ENCODE assay signal across 17 cellular contexts in the genomic region with DNA sequence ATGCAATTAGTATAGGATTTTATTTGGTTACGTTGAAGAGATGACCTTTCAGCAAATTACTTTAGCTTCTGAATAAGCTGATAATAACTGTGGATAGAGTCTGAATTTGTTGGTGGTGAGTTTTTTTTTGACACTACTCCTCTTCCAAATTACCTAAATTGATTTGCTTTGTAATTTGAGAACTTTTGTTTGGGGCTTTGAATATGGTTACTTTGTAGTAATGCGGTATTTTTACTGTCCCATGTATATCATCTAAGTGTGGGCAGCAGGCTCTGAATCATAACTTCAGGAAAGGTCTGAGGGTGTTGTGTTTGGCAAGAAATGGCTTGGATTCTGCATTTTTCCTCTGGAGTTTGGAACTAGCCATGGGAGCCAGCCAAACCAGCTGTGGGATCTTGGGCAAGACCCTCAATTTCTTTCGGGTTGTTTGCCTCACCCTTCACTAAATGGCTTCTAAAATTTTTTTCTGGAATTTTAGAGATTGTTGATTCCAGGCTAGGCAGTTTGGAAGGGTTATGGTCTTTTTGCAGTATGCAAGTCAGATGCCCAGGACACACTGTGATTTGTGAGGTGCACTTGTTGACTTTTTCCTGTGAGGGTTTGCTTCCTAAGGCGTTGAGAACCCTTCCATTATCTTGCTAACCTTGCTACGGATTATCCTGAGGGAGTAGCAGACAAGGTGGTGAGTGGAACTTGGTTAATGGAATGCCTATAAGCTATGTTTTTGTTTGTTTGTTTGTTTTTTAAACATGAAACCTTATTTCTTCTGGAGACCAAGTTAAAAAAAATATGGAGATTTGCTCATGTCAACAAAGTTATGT. TPM values are rescaled to one million over a fixed set of nuclear protein-coding genes. Genes with fewer than 3 reads are reported as not detected.
DNase-seq lines count a peak whose midpoint lies in the region; ATAC-seq and TF ChIP-seq lines count a peak whose summit lies in the region.
"Had no signal": no experiment of that assay in that cellular context is flagged by ENCODE, and none has a peak within 500 bp of the region (broad histone marks: within the 10 kb centered on the region; RNA-seq: fewer than 3 reads in every experiment).

No MANE protein-coding gene starts in this region.

- no peaks in the 10 kb centered on the region for H3K27me3 Mint-ChIP-seq in nephron progenitor cell (ENCODE audit: low read depth, poor library complexity)
- H3K27me3 Mint-ChIP-seq: activated CD4-positive, alpha-beta memory T cell treated with anti-CD3 and anti-CD28 coated beads for 36 hours had no signal

- H3K4me1 ChIP-seq in HUES6 (ENCODE audit: control insufficient read depth, insufficient read depth, low read length) (peaks cover 29% of the 10 kb centered on the region), colonic mucosa (no peaks in the 10 kb centered on the region)

- no peak overlapping the region for H3K4me3 ChIP-seq in BJ (ENCODE audit: low read depth, low read length)
- no peak overlapping the region for H3K4me3 ChIP-seq in HUES6 (ENCODE audit: low read depth, low read length)
- H3K4me3 ChIP-seq in choroid plexus epithelial cell (ENCODE audit: low read depth, low read length): no peak overlapping the region
- no peak overlapping the region for H3K4me3 ChIP-seq in colonic mucosa
- H3K4me3 ChIP-seq: heart right ventricle had no signal

- peaks cover 46% of the 10 kb centered on the region for H3K36me3 Mint-ChIP-seq in nephron progenitor cell (ENCODE audit: low read depth)
- H3K36me3 Mint-ChIP-seq: activated CD4-positive, alpha-beta memory T cell treated with anti-CD3 and anti-CD28 coated beads for 36 hours; CD8-positive, alpha-beta T cell; memory B cell had no signal

- peak overlapping the region; percentile 90 for H3K27ac Mint-ChIP-seq in nephron progenitor cell
- H3K27ac Mint-ChIP-seq: activated CD4-positive, alpha-beta memory T cell treated with anti-CD3 and anti-CD28 coated beads for 36 hours; CD8-positive, alpha-beta T cell; memory B cell; stimulated activated naive CD8-positive, alpha-beta T cell treated with anti-CD3 and anti-CD28 coated beads, Interleukin-15, amount 100 ng/mL, for 72 hours had no signal

- peaks cover 20% of the 10 kb centered on the region for H3K9me3 Mint-ChIP-seq in nephron progenitor cell
- H3K9me3 Mint-ChIP-seq: activated CD4-positive, alpha-beta memory T cell treated with anti-CD3 and anti-CD28 coated beads for 36 hours had no signal

- H3K9ac ChIP-seq in HUES6 (ENCODE audit: low read length) (no peak overlapping the region), colonic mucosa (ENCODE audit: low read depth in 2 of 2, low read length in 2 of 2) (no peak overlapping the region)

- peak overlapping the region; percentile 4 for H3K4me3 Mint-ChIP-seq in nephron progenitor cell
- H3K4me3 Mint-ChIP-seq: activated CD4-positive, alpha-beta memory T cell treated with anti-CD3 and anti-CD28 coated beads for 36 hours; CD8-positive, alpha-beta T cell; memory B cell; stimulated activated naive CD8-positive, alpha-beta T cell treated with anti-CD3 and anti-CD28 coated beads, Interleukin-15, amount 100 ng/mL, for 72 hours had no signal

- no peak for TF ChIP-seq CTCF in BJ (IDR thresholded peaks at IDR 0.05; ENCODE audit: insufficient read depth, low read depth, low read length)
- TF ChIP-seq CTCF in choroid plexus epithelial cell (conservative IDR thresholded peaks at IDR 0.05; ENCODE audit: low read depth, low read length): no peak
- TF ChIP-seq CTCF in nephron progenitor cell (IDR thresholded peaks at IDR 0.05): no peak
- TF ChIP-seq CTCF in colonic mucosa (IDR thresholded peaks at IDR 0.05): no peak

- peaks cover 67% of the 10 kb centered on the region for H3K4me1 Mint-ChIP-seq in nephron progenitor cell
- H3K4me1 Mint-ChIP-seq: memory B cell; stimulated activated naive CD8-positive, alpha-beta T cell treated with anti-CD3 and anti-CD28 coated beads, Interleukin-15, amount 100 ng/mL, for 72 hours had no signal

- CTCF ChIA-PET in BJ (lab: Yijun Ruan, JAX): interaction anchor here (1.7 to 3.2 kb wide), 2 partner anchors 8 to 617 kb away, joined by 4 to 25 read pairs; no protein-coding TSS in a partner anchor

- DNase-seq in BJ (ENCODE audit: low read depth): peak; percentile 71
- DNase-seq in choroid plexus epithelial cell (ENCODE audit: low read depth): peak; percentile 63
- DNase-seq in nephron progenitor cell: no peak
- DNase-seq in colonic mucosa: no peak
- no peak for DNase-seq in stimulated activated naive CD4-positive, alpha-beta T cell treated with Interleukin-2 at 50 U/mL for 16 hours (lab: John Stamatoyannopoulos, UW)
- no peak for DNase-seq in NCI-H128 (lab: John Stamatoyannopoulos, UW; ENCODE audit: unreplicated experiment)
- DNase-seq: activated CD4-positive, alpha-beta memory T cell treated with anti-CD3 and anti-CD28 coated beads for 36 hours; activated gamma-delta T cell treated with Interleukin-2 at 50 U/mL for 16 hours; CD8-positive, alpha-beta T cell; heart right ventricle; KG1; posterior cingulate gyrus; stimulated activated CD4-positive, alpha-beta T cell treated with anti-CD3 and anti-CD28 coated beads, Interleukin-4, amount 100 ng/mL, for 24 hours; stimulated activated naive CD8-positive, alpha-beta T cell treated with anti-CD3 and anti-CD28 coated beads, Interleukin-15, amount 100 ng/mL, for 72 hours had no signal

- ATAC-seq in HG02885 (IDR thresholded peaks at IDR 0.05; ENCODE audit: poor library complexity, unreplicated experiment): no peak
- ATAC-seq: CD8-positive, alpha-beta T cell; stimulated activated naive CD8-positive, alpha-beta T cell treated with anti-CD3 and anti-CD28 coated beads, Interleukin-15, amount 100 ng/mL, for 72 hours had no signal

- H3K27ac ChIP-seq in HUES6 (ENCODE audit: low read depth, low read length) (0 out of 2 replicates have a peak overlapping the region, but pooled peaks have one; percentile 29), colonic mucosa (no peak overlapping the region)

- intact Hi-C loops in colonic mucosa (cut with DNase I): no loop called here

- no peaks in the 10 kb centered on the region for H3K27me3 ChIP-seq in BJ (ENCODE audit: control insufficient read depth, insufficient read depth, low read length)
- H3K27me3 ChIP-seq in HUES6 (ENCODE audit: control insufficient read depth, insufficient read depth, low read length): no peaks in the 10 kb centered on the region
- no peaks in the 10 kb centered on the region for H3K27me3 ChIP-seq in colonic mucosa
- H3K27me3 ChIP-seq: heart right ventricle had no signal

- H3K36me3 ChIP-seq in BJ (ENCODE audit: control insufficient read depth, insufficient read depth, low read length) (no peaks in the 10 kb centered on the region), HUES6 (ENCODE audit: control insufficient read depth, insufficient read depth, low read length) (peaks cover 23% of the 10 kb centered on the region; the same call in 1 of the 2 replicates), colonic mucosa (no peaks in the 10 kb centered on the region)
- H3K36me3 ChIP-seq: heart right ventricle had no signal

- H3K9me3 ChIP-seq in HUES6 (ENCODE audit: control insufficient read depth, insufficient read depth, low read depth, low read length) (no peaks in the 10 kb centered on the region; the same call in 1 of the 2 replicates), colonic mucosa (no peaks in the 10 kb centered on the region)

- POLR2A ChIA-PET in BJ (lab: Charles Lee): interaction anchor here (0.5 kb wide), 1 partner anchor 587 kb away, joined by 5 read pairs; no protein-coding TSS in a partner anchor

RNA-seq across cellular contexts. Expression of a gene that starts 10.4 kb away (rescaled TPM):
- polyA plus RNA-seq in BJ (2011; rRNA removed): 20.8 and 21.5 TPM in 2 replicates
- polyA minus RNA-seq in BJ (2011; rRNA and poly(A)+ RNA removed): 39.3 and 41.5 TPM in 2 replicates
- 10 to 100 TPM; 26.0 to 26.3 TPM for total RNA-seq in colonic mucosa
- total RNA-seq: CD8-positive, alpha-beta T cell had no signal

Comparison
In these comparisons a context has a peak if more than half of its experiments do, and no peak if none do; other contexts are left out.
1. DNase-seq: peak in BJ (single experiment) and choroid plexus epithelial cell (single experiment); none in nephron progenitor cell (single experiment), colonic mucosa (single experiment), stimulated activated naive CD4-positive, alpha-beta T cell treated with Interleukin-2 at 50 U/mL for 16 hours (single experiment) and NCI-H128 (single experiment).